In genomic region chrX:40175416-40176255, GRCh38 we compare ENCODE assay signal across 1 cellular context.
TF ChIP-seq lines count a peak whose summit lies in the region.

No MANE protein-coding gene starts in this region.

TF ChIP-seq in HepG2, 621 proteins besides CTCF, POLR2A, EP300 and RAD21 (continued from another document):
- TF ChIP-seq ZHX2 (IDR thresholded peaks at IDR 0.05; ENCODE audit: low read depth), result no peak
- no peak for TF ChIP-seq ZHX2 (CRISPR knock-in tag; IDR thresholded peaks at IDR 0.05; ENCODE audit: borderline replicate concordance)
- TF ChIP-seq PAWR (CRISPR knock-in tag; IDR thresholded peaks at IDR 0.05; ENCODE audit: borderline replicate concordance), result no peak
- no peak for TF ChIP-seq ZNF678 (CRISPR knock-in tag; IDR thresholded peaks at IDR 0.05)
- TF ChIP-seq ZNF232 (CRISPR knock-in tag; IDR thresholded peaks at IDR 0.05; ENCODE audit: borderline replicate concordance), result peak; percentile 17; the same call in 1 of the 2 replicates
- no peak for TF ChIP-seq MAZ (IDR thresholded peaks at IDR 0.05; ENCODE audit: borderline replicate concordance, low read depth, low read length)
- TF ChIP-seq MAZ (CRISPR knock-in tag; IDR thresholded peaks at IDR 0.05; ENCODE audit: low read depth), result peak; percentile 53
- TF ChIP-seq ARID2 (CRISPR knock-in tag; IDR thresholded peaks at IDR 0.05; ENCODE audit: borderline replicate concordance), result no peak
- no peak for TF ChIP-seq ATF6 (CRISPR knock-in tag; conservative IDR thresholded peaks at IDR 0.05)
- no peak for TF ChIP-seq PRDM10 (CRISPR knock-in tag; IDR thresholded peaks at IDR 0.05; ENCODE audit: low read depth)
- peak; percentile 16 for TF ChIP-seq MED8 (CRISPR knock-in tag; IDR thresholded peaks at IDR 0.05; ENCODE audit: insufficient replicate concordance)
- TF ChIP-seq TCF7L2 (IDR thresholded peaks at IDR 0.05; ENCODE audit: low read depth, low read length), result no peak
- TF ChIP-seq RARG (CRISPR knock-in tag; IDR thresholded peaks at IDR 0.05; ENCODE audit: low read depth), result no peak
- TF ChIP-seq KDM3A (CRISPR knock-in tag; IDR thresholded peaks at IDR 0.05; ENCODE audit: low read depth), result 0 out of 2 replicates have a peak, but pooled peaks have one; percentile 39
